Comparison of ENCODE assay signal across 7 cellular contexts in genomic region chr18:24015897-24016631, GRCh38. TPM values are rescaled to one million over a fixed set of nuclear protein-coding genes. Genes with fewer than 3 reads are reported as not detected.
DNase-seq lines count a peak whose midpoint lies in the region; ATAC-seq, FAIRE-seq and TF ChIP-seq lines count a peak whose summit lies in the region.

No MANE protein-coding gene starts in this region.

- H3K9me3 ChIP-seq in SJSA1 (replicated peaks) (no peaks in the 10 kb centered on the region), skeletal muscle satellite cell (replicated peaks; ENCODE audit: low read length) (no peaks in the 10 kb centered on the region)

- H3K4me3 ChIP-seq in SJSA1 (peak overlapping the region; percentile 86), foreskin fibroblast (ENCODE audit: low read depth in 1 of 2, low read length in 2 of 2) (peak overlapping the region; percentile 69 to 72), skeletal muscle satellite cell (ENCODE audit: low read length) (peak overlapping the region; percentile 91)

- H3K27me3 ChIP-seq in SJSA1 (replicated peaks), result no peaks in the 10 kb centered on the region
- H3K27me3 ChIP-seq in skeletal muscle satellite cell (ENCODE audit: control insufficient read depth, insufficient read depth, low read length), result peaks cover 4% of the 10 kb centered on the region

- H3K4me2 ChIP-seq in skeletal muscle satellite cell (ENCODE audit: low read length), result peak overlapping the region; percentile 84

- no peak for TF ChIP-seq CTCF in foreskin fibroblast (IDR thresholded peaks at IDR 0.05; ENCODE audit: low read depth, low read length)

- peaks cover 9% of the 10 kb centered on the region; the same call in 1 of the 2 replicates for H3K4me1 ChIP-seq in SJSA1 (replicated peaks)
- H3K4me1 ChIP-seq in skeletal muscle satellite cell (ENCODE audit: control insufficient read depth, insufficient read depth, low read length), result peaks cover 17% of the 10 kb centered on the region

- H3K36me3 ChIP-seq in SJSA1, result peaks cover 9% of the 10 kb centered on the region
- H3K36me3 ChIP-seq in skeletal muscle satellite cell (ENCODE audit: insufficient read depth, low read length), result no peaks in the 10 kb centered on the region

- DNase-seq in GM19239 (ENCODE audit: insufficient read length, low spot score) (no peak), SJSA1 (ENCODE audit: low read depth in 1 of 2, low spot score in 2 of 2) (no peak), foreskin fibroblast (peak in 1 of 2 donors; percentile 21), posterior vena cava (ENCODE audit: low spot score) (no peak)

- H3K27ac ChIP-seq in SJSA1, result no peak overlapping the region

- peak; percentile 85 for FAIRE-seq in GM19239 (lab: Jason Lieb, UNC)

- ATAC-seq in GM19324 (IDR thresholded peaks at IDR 0.05; ENCODE audit: low FRiP score, unreplicated experiment) (no peak), GM19395 (IDR thresholded peaks at IDR 0.05; ENCODE audit: unreplicated experiment) (no peak)

- peak overlapping the region; percentile 88 for H3K9ac ChIP-seq in skeletal muscle satellite cell (ENCODE audit: low read depth, low read length)

- intact Hi-C loops in posterior vena cava (cut with DNase I), result loop anchor here in 1 of 2 donors (10.0 kb wide), 1 partner anchor 59 kb away; no protein-coding TSS in a partner anchor

RNA-seq across cellular contexts. Expression of gene TTC39C, which starts 1.5 kb away (rescaled TPM):
- 6.4 and 14.7 TPM in 2 replicates for total RNA-seq in SJSA1 (2014; rRNA removed; shearing (Covaris generic))
- total RNA-seq in skeletal muscle satellite cell (2012; rRNA removed), result 14.0 and 15.2 TPM in 2 replicates
- total RNA-seq in posterior vena cava, result 10 to 100 TPM; 37.4 to 44.6 TPM
